ENCODE assay signal across 8 cellular contexts in the genomic region with DNA sequence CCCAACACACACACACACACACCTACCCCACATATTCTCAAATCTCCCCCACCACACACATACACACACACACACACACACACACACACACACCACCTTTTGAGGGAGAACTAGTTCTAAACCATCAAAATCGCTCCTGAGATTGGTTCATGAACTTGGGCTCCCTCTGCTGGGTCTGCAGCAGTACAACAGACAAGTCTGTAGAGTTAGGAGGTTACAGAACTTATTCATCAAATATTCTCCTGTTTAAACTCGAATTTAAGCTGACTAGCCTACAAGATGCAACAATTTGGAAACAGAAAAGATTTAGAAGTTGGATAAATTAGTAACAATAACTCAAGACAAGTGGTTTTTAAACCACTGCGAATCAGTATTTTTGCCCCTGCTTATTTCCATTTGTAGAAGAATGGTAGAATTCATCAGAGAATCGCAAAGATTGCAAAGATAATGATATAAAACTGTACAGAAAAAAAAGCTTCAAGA.
DNase-seq lines count a peak whose midpoint lies in the region; ATAC-seq and TF ChIP-seq lines count a peak whose summit lies in the region.

No MANE protein-coding gene starts in this region.

- peaks cover 0 to 4% of the 10 kb centered on the region in 2 donors for H3K27me3 Mint-ChIP-seq in stimulated activated naive B cell treated with anti-CD40 and anti-IgM and Interleukin-4, amounts not matched to agents 10 μg/mL and 1 μg/mL and 100 μg/mL, for 72 hours

- H3K9me3 ChIP-seq in breast epithelium = no peaks in the 10 kb centered on the region
- no peaks in the 10 kb centered on the region for H3K9me3 ChIP-seq in lower lobe of right lung

- ATAC-seq in GM21526 (IDR thresholded peaks at IDR 0.05; ENCODE audit: low FRiP score, unreplicated experiment) = peak; percentile 94
- peak; percentile 70 to 72 for ATAC-seq in lower lobe of right lung
- ATAC-seq in stimulated activated naive B cell treated with anti-CD40 and anti-IgM and Interleukin-4, amounts not matched to agents 10 μg/mL and 1 μg/mL and 100 μg/mL, for 72 hours (replicated peaks) = peak; percentile 65 to 69

- no peaks in the 10 kb centered on the region for H3K36me3 Mint-ChIP-seq in stimulated activated naive B cell treated with anti-CD40 and anti-IgM and Interleukin-4, amounts not matched to agents 10 μg/mL and 1 μg/mL and 100 μg/mL, for 72 hours

- in situ Hi-C loops in KBM-7 (cut with MboI; ENCODE audit: low pct_unique_long_range_greater_than_20kb, low sequenced_read_pairs) = no loop called here

- H3K27ac ChIP-seq in breast epithelium (no peak overlapping the region), lower lobe of right lung (no peak overlapping the region)

- H3K4me3 Mint-ChIP-seq in stimulated activated naive B cell treated with anti-CD40 and anti-IgM and Interleukin-4, amounts not matched to agents 10 μg/mL and 1 μg/mL and 100 μg/mL, for 72 hours = no peak overlapping the region

- H3K4me3 ChIP-seq in breast epithelium = no peak overlapping the region
- H3K4me3 ChIP-seq in lower lobe of right lung = no peak overlapping the region

- no peaks in the 10 kb centered on the region for H3K36me3 ChIP-seq in breast epithelium
- no peaks in the 10 kb centered on the region for H3K36me3 ChIP-seq in lower lobe of right lung

- no peak for TF ChIP-seq POLR2A in breast epithelium (IDR thresholded peaks at IDR 0.05)

- intact Hi-C loops in breast epithelium (cut with DNase I; ENCODE audit: low total_unique reads) = no loop called here
- intact Hi-C loops in lower lobe of right lung (cut with DNase I) = no loop called here

- H3K9me3 Mint-ChIP-seq in stimulated activated naive B cell treated with anti-CD40 and anti-IgM and Interleukin-4, amounts not matched to agents 10 μg/mL and 1 μg/mL and 100 μg/mL, for 72 hours = no peaks in the 10 kb centered on the region

- H3K27ac Mint-ChIP-seq in stimulated activated naive B cell treated with anti-CD40 and anti-IgM and Interleukin-4, amounts not matched to agents 10 μg/mL and 1 μg/mL and 100 μg/mL, for 72 hours = no peak overlapping the region

- peak; percentile 1 for DNase-seq in NCI-H2107 treated with DMSO at 0.1 percent for 48 hours (lab: John Stamatoyannopoulos, UW; ENCODE audit: unreplicated experiment)
- no peak for DNase-seq in NCI-H2107 (lab: John Stamatoyannopoulos, UW)
- DNase-seq in KBM-7 = peak; percentile 28
- DNase-seq in SKM-1 treated with dmso at 0.1 percent for 144 hours (lab: John Stamatoyannopoulos, UW; ENCODE audit: unreplicated experiment) = peak; percentile 10
- DNase-seq in breast epithelium (ENCODE audit: low spot score in 2 of 2) = no peak
- no peak for DNase-seq in lower lobe of right lung
- DNase-seq in stimulated activated naive B cell treated with anti-CD40 and anti-IgM and Interleukin-4, amounts not matched to agents 10 μg/mL and 1 μg/mL and 100 μg/mL, for 72 hours = peak; percentile 4

- peaks cover 0 to 2% of the 10 kb centered on the region in 2 donors for H3K4me1 Mint-ChIP-seq in stimulated activated naive B cell treated with anti-CD40 and anti-IgM and Interleukin-4, amounts not matched to agents 10 μg/mL and 1 μg/mL and 100 μg/mL, for 72 hours

- H3K27me3 ChIP-seq in breast epithelium = no peaks in the 10 kb centered on the region
- no peaks in the 10 kb centered on the region for H3K27me3 ChIP-seq in lower lobe of right lung (ENCODE audit: low read depth)

- peak in 2 of 3 donors; percentile 22 to 49 for TF ChIP-seq CTCF in breast epithelium (IDR thresholded peaks at IDR 0.05)
- TF ChIP-seq CTCF in lower lobe of right lung (IDR thresholded peaks at IDR 0.05) = peak; percentile 50

- H3K4me1 ChIP-seq in breast epithelium (no peaks in the 10 kb centered on the region), lower lobe of right lung (no peaks in the 10 kb centered on the region)

Comparison
In these comparisons a context has a peak if more than half of its experiments do, and no peak if none do; other contexts are left out.
1. DNase-seq: peak in NCI-H2107 treated with DMSO at 0.1 percent for 48 hours (single experiment), KBM-7 (single experiment), SKM-1 treated with dmso at 0.1 percent for 144 hours (single experiment) and stimulated activated naive B cell treated with anti-CD40 and anti-IgM and Interleukin-4, amounts not matched to agents 10 μg/mL and 1 μg/mL and 100 μg/mL, for 72 hours (single experiment); none in NCI-H2107 (single experiment), breast epithelium (0 of 2) and lower lobe of right lung (single experiment).
2. Peak in every context shown above with its lines, with median percentiles within 50 percentile points of each other: ATAC-seq.